ENCODE assay signal across 20 cellular contexts in genomic region chr13:73865027-73865426, GRCh38.
"Had no signal": no experiment of that assay in that cellular context is flagged by ENCODE, and none has a peak within 500 bp of the region (broad histone marks: within the 10 kb centered on the region; RNA-seq: fewer than 3 reads in every experiment).

No MANE protein-coding gene starts in this region.

- H3K4me3 Mint-ChIP-seq: activated CD4-positive, alpha-beta memory T cell treated with anti-CD3 and anti-CD28 coated beads, Interleukin-2, amount 10 ng/mL, durations not matched to agents 7 days and 5 days; activated CD8-positive, alpha-beta memory T cell treated with anti-CD3 and anti-CD28 coated beads, Interleukin-2, amount 10 ng/mL, durations not matched to agents 7 days and 5 days; natural killer cell; stimulated activated naive CD8-positive, alpha-beta T cell treated with anti-CD3 and anti-CD28 coated beads, Interleukin-15, amount 100 ng/mL, for 72 hours had no signal

- H3K36me3 Mint-ChIP-seq: natural killer cell had no signal

- H3K27me3 Mint-ChIP-seq: activated CD4-positive, alpha-beta memory T cell treated with anti-CD3 and anti-CD28 coated beads, Interleukin-2, amount 10 ng/mL, durations not matched to agents 7 days and 5 days; activated CD8-positive, alpha-beta memory T cell treated with anti-CD3 and anti-CD28 coated beads, Interleukin-2, amount 10 ng/mL, durations not matched to agents 7 days and 5 days; stimulated activated naive CD8-positive, alpha-beta T cell treated with anti-CD3 and anti-CD28 coated beads, Interleukin-15, amount 100 ng/mL, for 72 hours had no signal

- ATAC-seq: activated CD8-positive, alpha-beta memory T cell treated with anti-CD3 and anti-CD28 coated beads, Interleukin-2, amount 10 ng/mL, durations not matched to agents 7 days and 5 days; natural killer cell; stimulated activated naive CD8-positive, alpha-beta T cell treated with anti-CD3 and anti-CD28 coated beads, Interleukin-15, amount 100 ng/mL, for 72 hours had no signal

- H3K27ac Mint-ChIP-seq: activated CD4-positive, alpha-beta memory T cell treated with anti-CD3 and anti-CD28 coated beads, Interleukin-2, amount 10 ng/mL, durations not matched to agents 7 days and 5 days; activated CD8-positive, alpha-beta memory T cell treated with anti-CD3 and anti-CD28 coated beads, Interleukin-2, amount 10 ng/mL, durations not matched to agents 7 days and 5 days; stimulated activated naive CD8-positive, alpha-beta T cell treated with anti-CD3 and anti-CD28 coated beads, Interleukin-15, amount 100 ng/mL, for 72 hours had no signal

- H3K9me3 Mint-ChIP-seq: activated CD4-positive, alpha-beta memory T cell treated with anti-CD3 and anti-CD28 coated beads, Interleukin-2, amount 10 ng/mL, durations not matched to agents 7 days and 5 days; natural killer cell; stimulated activated naive CD8-positive, alpha-beta T cell treated with anti-CD3 and anti-CD28 coated beads, Interleukin-15, amount 100 ng/mL, for 72 hours had no signal

- DNase-seq: activated CD4-positive, alpha-beta memory T cell treated with anti-CD3 and anti-CD28 coated beads, Interleukin-2, amount 10 ng/mL, durations not matched to agents 7 days and 5 days; activated CD4-positive, alpha-beta T cell treated with anti-CD3 and anti-CD28 coated beads for 48 hours; activated CD8-positive, alpha-beta memory T cell treated with anti-CD3 and anti-CD28 coated beads, Interleukin-2, amount 10 ng/mL, durations not matched to agents 7 days and 5 days; activated effector memory CD4-positive, alpha-beta T cell treated with Interleukin-2 at 50 U/mL for 16 hours; activated naive CD4-positive, alpha-beta T cell treated with anti-CD3 and anti-CD28 coated beads, Interleukin-2, amount 50 U/mL, for 16 hours; amniotic stem cell; dermis blood vessel endothelial cell; effector memory CD4-positive, alpha-beta T cell; esophagus squamous epithelium; foreskin fibroblast; natural killer cell; sigmoid colon; spleen; stimulated activated naive CD8-positive, alpha-beta T cell treated with anti-CD3 and anti-CD28 coated beads, Interleukin-15, amount 100 ng/mL, for 72 hours; trophoblast cell; WERI-Rb-1 had no signal

- H3K4me3 ChIP-seq: cardiac muscle cell, esophagus squamous epithelium, hepatocyte, sigmoid colon, spleen, suprapubic skin, vagina had no signal
